In genomic region chr16:86563489-86564345, GRCh38 we compare ENCODE assay signal across 7 cellular contexts. TPM values are rescaled to one million over a fixed set of nuclear protein-coding genes. Genes with fewer than 3 reads are reported as not detected.
A peak's percentile ranks its signal among the peaks of the same experiment; 100 is the strongest.
DNase-seq lines count a peak whose midpoint lies in the region; ATAC-seq, FAIRE-seq and TF ChIP-seq lines count a peak whose summit lies in the region.

No MANE protein-coding gene starts in this region.

- TF ChIP-seq POLR2A in GM12892 (IDR thresholded peaks at IDR 0.05; ENCODE audit: low read depth, low read length) (no peak), lower leg skin (IDR thresholded peaks at IDR 0.05) (no peak)

- peak; percentile 78 for DNase-seq in GM12892 (ENCODE audit: insufficient read length)
- peak; percentile 81 for DNase-seq in NCI-H69 (lab: John Stamatoyannopoulos, UW)
- DNase-seq in activated CD4-positive, alpha-beta T cell treated with anti-CD3 and anti-CD28 coated beads, Interleukin-2, amount 10 ng/mL, durations not matched to agents 24 days and 14 days = peak; percentile 96
- DNase-seq in lower leg skin (ENCODE audit: low spot score in 2 of 2) = peak; percentile 92 to 98
- DNase-seq in stimulated activated CD4-positive, alpha-beta T cell treated with anti-CD3 and anti-CD28 coated beads, TNF-alpha, amount 100 ng/mL, for 24 hours (ENCODE audit: low read depth in 3 of 3) = peak; percentile 70 to 84 (median 83)

- intact Hi-C loops in activated CD4-positive, alpha-beta T cell treated with anti-CD3 and anti-CD28 coated beads, Interleukin-2, amount 10 ng/mL, durations not matched to agents 24 days and 14 days (cut with micrococcal nuclease) = loop anchor here (1.0 to 10.0 kb wide), 6 partner anchors 55 to 1071 kb away; no protein-coding TSS in a partner anchor
- intact Hi-C loops in dendritic cell treated with granulocyte-macrophage colony-stimulating factor and Interleukin-4, amounts not matched to agents 40 ng/mL and 50 ng/mL, for 4 days (cut with micrococcal nuclease) = loop anchor here (1.0 to 5.0 kb wide), 3 partner anchors 499 to 714 kb away; no protein-coding TSS in a partner anchor
- intact Hi-C loops in lower leg skin (cut with DNase I; ENCODE audit: low total_unique reads) = no loop called here

- ATAC-seq in HG03432 (IDR thresholded peaks at IDR 0.05; ENCODE audit: unreplicated experiment) = peak; percentile 72

- no peaks in the 10 kb centered on the region for H3K9me3 Mint-ChIP-seq in activated CD4-positive, alpha-beta T cell treated with anti-CD3 and anti-CD28 coated beads, Interleukin-2, amount 10 ng/mL, durations not matched to agents 24 days and 14 days
- no peaks in the 10 kb centered on the region for H3K9me3 Mint-ChIP-seq in dendritic cell treated with granulocyte-macrophage colony-stimulating factor and Interleukin-4, amounts not matched to agents 40 ng/mL and 50 ng/mL, for 4 days

- peak overlapping the region; percentile 27 for H3K27ac Mint-ChIP-seq in activated CD4-positive, alpha-beta T cell treated with anti-CD3 and anti-CD28 coated beads, Interleukin-2, amount 10 ng/mL, durations not matched to agents 24 days and 14 days
- H3K27ac Mint-ChIP-seq in dendritic cell treated with granulocyte-macrophage colony-stimulating factor and Interleukin-4, amounts not matched to agents 40 ng/mL and 50 ng/mL, for 4 days = no peak overlapping the region

- no peaks in the 10 kb centered on the region for H3K36me3 Mint-ChIP-seq in activated CD4-positive, alpha-beta T cell treated with anti-CD3 and anti-CD28 coated beads, Interleukin-2, amount 10 ng/mL, durations not matched to agents 24 days and 14 days (ENCODE audit: low read depth)
- no peaks in the 10 kb centered on the region for H3K36me3 Mint-ChIP-seq in dendritic cell treated with granulocyte-macrophage colony-stimulating factor and Interleukin-4, amounts not matched to agents 40 ng/mL and 50 ng/mL, for 4 days (ENCODE audit: low read depth)

- peak overlapping the region; percentile 30 for H3K4me3 Mint-ChIP-seq in activated CD4-positive, alpha-beta T cell treated with anti-CD3 and anti-CD28 coated beads, Interleukin-2, amount 10 ng/mL, durations not matched to agents 24 days and 14 days
- H3K4me3 Mint-ChIP-seq in dendritic cell treated with granulocyte-macrophage colony-stimulating factor and Interleukin-4, amounts not matched to agents 40 ng/mL and 50 ng/mL, for 4 days = peak overlapping the region; percentile 42

- H3K4me3 ChIP-seq in lower leg skin (ENCODE audit: low read depth, poor library complexity, severe bottlenecking) = no peak overlapping the region

- peak; percentile 76 to 99 (median 80) for TF ChIP-seq CTCF in lower leg skin (IDR thresholded peaks at IDR 0.05)

- peak; percentile 60 for FAIRE-seq in GM12892 (lab: Jason Lieb, UNC)

- WGBS in lower leg skin, 2 donors = 1% methylated on average over 41 of the region's 41 CpGs

- peaks cover 7% of the 10 kb centered on the region for H3K4me1 Mint-ChIP-seq in activated CD4-positive, alpha-beta T cell treated with anti-CD3 and anti-CD28 coated beads, Interleukin-2, amount 10 ng/mL, durations not matched to agents 24 days and 14 days
- H3K4me1 Mint-ChIP-seq in dendritic cell treated with granulocyte-macrophage colony-stimulating factor and Interleukin-4, amounts not matched to agents 40 ng/mL and 50 ng/mL, for 4 days (ENCODE audit: low read depth) = peaks cover 8% of the 10 kb centered on the region

- H3K27me3 Mint-ChIP-seq in activated CD4-positive, alpha-beta T cell treated with anti-CD3 and anti-CD28 coated beads, Interleukin-2, amount 10 ng/mL, durations not matched to agents 24 days and 14 days = peaks cover 42% of the 10 kb centered on the region
- peaks cover 63% of the 10 kb centered on the region for H3K27me3 Mint-ChIP-seq in dendritic cell treated with granulocyte-macrophage colony-stimulating factor and Interleukin-4, amounts not matched to agents 40 ng/mL and 50 ng/mL, for 4 days

RNA-seq across cellular contexts. Expression of gene FOXC2, which starts 2.9 kb away (rescaled TPM):
- polyA plus RNA-seq in GM12892 (2012; ENCODE audit: missing spikeins) = not detected
- not detected in 2 replicates for total RNA-seq in activated CD4-positive, alpha-beta T cell treated with anti-CD3 and anti-CD28 coated beads, Interleukin-2, amount 10 ng/mL, durations not matched to agents 24 days and 14 days
- under 1 TPM in 3 of 4 donors, not detected in 1; 0.16 to 0.32 (median 0.17) TPM for total RNA-seq in lower leg skin

RNA-seq across cellular contexts. Expression of gene MTHFSD, which starts 8.7 kb away (rescaled TPM):
- polyA plus RNA-seq in GM12892 (2012; ENCODE audit: missing spikeins) = 16.3 TPM
- 27.2 and 29.1 TPM in 2 replicates for total RNA-seq in activated CD4-positive, alpha-beta T cell treated with anti-CD3 and anti-CD28 coated beads, Interleukin-2, amount 10 ng/mL, durations not matched to agents 24 days and 14 days
- total RNA-seq in lower leg skin = 10 to 100 TPM; 14.5 to 34.8 (median 25.5) TPM

RNA-seq across cellular contexts. Expression of gene FOXL1, which starts 14.6 kb away (rescaled TPM):
- polyA plus RNA-seq in GM12892 (2012; ENCODE audit: missing spikeins) = not detected
- total RNA-seq in activated CD4-positive, alpha-beta T cell treated with anti-CD3 and anti-CD28 coated beads, Interleukin-2, amount 10 ng/mL, durations not matched to agents 24 days and 14 days = 0.05 TPM in 1 of 2 replicates, not detected in the other
- under 1 TPM in 2 of 4 donors, not detected in 2; 0.23 to 0.49 TPM for total RNA-seq in lower leg skin

RNA-seq across cellular contexts. Expression of gene FOXF1, which starts 53.4 kb away (rescaled TPM):
- not detected for polyA plus RNA-seq in GM12892 (2012; ENCODE audit: missing spikeins)
- total RNA-seq in activated CD4-positive, alpha-beta T cell treated with anti-CD3 and anti-CD28 coated beads, Interleukin-2, amount 10 ng/mL, durations not matched to agents 24 days and 14 days = not detected in 2 replicates
- total RNA-seq in lower leg skin = under 1 TPM in 2 of 4 donors, not detected in 2; 0.10 to 0.45 TPM
